Comparison of ENCODE assay signal across 8 cellular contexts in genomic region chr3:126982125-126982521, GRCh38. TPM values are rescaled to one million over a fixed set of nuclear protein-coding genes. Genes with fewer than 3 reads are reported as not detected.
A peak's percentile ranks its signal among the peaks of the same experiment; 100 is the strongest.
DNase-seq lines count a peak whose midpoint lies in the region; ATAC-seq and TF ChIP-seq lines count a peak whose summit lies in the region.

No MANE protein-coding gene starts in this region.

- ATAC-seq in GM19455 (IDR thresholded peaks at IDR 0.05; ENCODE audit: unreplicated experiment) (peak; percentile 30), HG03521 (IDR thresholded peaks at IDR 0.05; ENCODE audit: unreplicated experiment) (peak; percentile 7)

- no peaks in the 10 kb centered on the region for H3K36me3 ChIP-seq in rectal smooth muscle tissue (ENCODE audit: control insufficient read depth, insufficient read depth, low read length)

- H3K27me3 ChIP-seq in rectal smooth muscle tissue (ENCODE audit: control insufficient read depth, insufficient read depth, low read length): no peaks in the 10 kb centered on the region

- H3K4me1 Mint-ChIP-seq in CD14-positive monocyte: peaks cover 14% of the 10 kb centered on the region

- no peak overlapping the region for H3K9ac ChIP-seq in rectal smooth muscle tissue (ENCODE audit: low read length)

- peak overlapping the region; percentile 46 to 87 (median 82) for H3K27ac Mint-ChIP-seq in CD14-positive monocyte

- peak overlapping the region; percentile 52 for H3K4me3 ChIP-seq in rectal smooth muscle tissue (ENCODE audit: low read length)

- H3K4me3 Mint-ChIP-seq in CD14-positive monocyte: peak overlapping the region; percentile 77 to 89

- H3K4me1 ChIP-seq in rectal smooth muscle tissue (ENCODE audit: control insufficient read depth, insufficient read depth, low read length): no peaks in the 10 kb centered on the region

- intact Hi-C loops in CD14-positive monocyte (cut with micrococcal nuclease): loop anchor here (5.0 to 10.0 kb wide), 6 partner anchors 75 to 450 kb away; partner anchors contain the start of gene CHCHD6 (in 1 of the 2)

- H3K9me3 Mint-ChIP-seq in CD14-positive monocyte: peaks cover 0 to 10% (median 2%) of the 10 kb centered on the region in 7 donors

- DNase-seq in CD14-positive monocyte (ENCODE audit: low spot score): peak; percentile 73
- DNase-seq in activated CD4-positive, alpha-beta T cell treated with anti-CD3 and anti-CD28 coated beads, Interleukin-2, amount 50 U/mL, for 4 hours: peak; percentile 65 to 68
- DNase-seq in fibroblast of peridontal ligament (ENCODE audit: extremely low read depth): peak; percentile 24
- DNase-seq in DMS153 (lab: John Stamatoyannopoulos, UW): no peak
- no peak for DNase-seq in NCI-H2029 treated with DMSO at 0.1 percent for 48 hours (lab: John Stamatoyannopoulos, UW)

- H3K27ac ChIP-seq in rectal smooth muscle tissue (ENCODE audit: low read depth, low read length): no peak overlapping the region

- no peak for TF ChIP-seq CTCF in CD14-positive monocyte (IDR thresholded peaks at IDR 0.05)

- H3K27me3 Mint-ChIP-seq in CD14-positive monocyte (ENCODE audit: low read depth in 3 of 3): peaks cover 33 to 84% (median 71%) of the 10 kb centered on the region in 3 donors

- H3K36me3 Mint-ChIP-seq in CD14-positive monocyte: peaks cover 0 to 2% of the 10 kb centered on the region in 2 donors

RNA-seq across cellular contexts. Expression of gene PLXNA1, which starts 0.8 kb away (rescaled TPM):
- not detected for polyA plus RNA-seq in CD14-positive monocyte

Comparison
In these comparisons a context has a peak if more than half of its experiments do, and no peak if none do; other contexts are left out.
1. DNase-seq: peak in CD14-positive monocyte (single experiment), activated CD4-positive, alpha-beta T cell treated with anti-CD3 and anti-CD28 coated beads, Interleukin-2, amount 50 U/mL, for 4 hours (2 of 2) and fibroblast of peridontal ligament (single experiment); none in DMS153 (single experiment) and NCI-H2029 treated with DMSO at 0.1 percent for 48 hours (single experiment).